ENCODE assay signal across 32 cellular contexts in the genomic region with DNA sequence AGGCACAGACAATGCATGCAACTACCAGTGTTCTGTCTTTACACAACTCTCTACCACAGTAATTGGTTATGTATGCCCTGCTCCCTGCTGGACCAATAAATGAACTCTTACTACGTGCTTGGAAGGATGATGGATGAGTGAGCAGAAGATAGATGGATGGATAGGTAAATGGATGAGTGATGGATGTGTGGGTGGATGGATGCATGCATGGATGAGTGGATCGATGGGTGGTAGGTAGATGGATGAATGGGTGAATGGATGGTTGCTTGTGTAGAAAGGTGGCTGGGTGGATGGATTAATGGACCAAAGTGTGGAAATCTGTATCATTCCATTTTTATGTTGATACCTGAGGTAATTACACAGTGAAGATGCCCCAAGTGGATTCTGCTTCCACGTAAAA.
"Had no signal": no experiment of that assay in that cellular context is flagged by ENCODE, and none has a peak within 500 bp of the region (broad histone marks: within the 10 kb centered on the region; RNA-seq: fewer than 3 reads in every experiment).

No MANE protein-coding gene starts in this region.

- H3K9ac ChIP-seq: SK-N-SH had no signal

- H3K36me3 Mint-ChIP-seq: activated naive CD8-positive, alpha-beta T cell treated with anti-CD3 and anti-CD28 coated beads, Interleukin-2, amount 10 ng/mL, durations not matched to agents 7 days and 5 days had no signal

- DNase-seq: activated CD4-positive, alpha-beta T cell treated with anti-CD3 and anti-CD28 coated beads, Interleukin-2, amount 10 ng/mL, durations not matched to agents 24 days and 14 days; activated CD4-positive, alpha-beta T cell treated with anti-CD3 and anti-CD28 coated beads, Interleukin-2, amount 50 U/mL, for 4 hours; activated CD8-positive, alpha-beta T cell treated with anti-CD3 and anti-CD28 coated beads for 36 hours; activated gamma-delta T cell; activated naive CD4-positive, alpha-beta T cell treated with Interleukin-2 at 50 U/mL for 16 hours; activated naive CD8-positive, alpha-beta T cell treated with anti-CD3 and anti-CD28 coated beads, Interleukin-2, amount 10 ng/mL, durations not matched to agents 7 days and 5 days; activated T-cell treated with anti-CD3 and anti-CD28 coated beads, Interleukin-2, amount 50 U/mL, for 1 hour; amygdala; MM.1S; MV-4-11; NCI-H1092; NCI-H1436 treated with DMSO at 0.1 percent for 48 hours; NCI-H1694 treated with DMSO at 0.1 percent for 48 hours; NCI-H2029; NCI-H510A; NCI-H526; NCI-H748 treated with DMSO at 0.1 percent for 48 hours; NK-92 treated with Interleukin-12 subunit alpha and Interleukin-12 subunit beta, amount 100 ng/mL, for 24 hours; PC-3; Peyer's patch; RPMI8226; SHP77 treated with DMSO at 0.1 percent for 48 hours; SK-N-SH had no signal

- H3K9me3 Mint-ChIP-seq: activated CD4-positive, alpha-beta T cell treated with anti-CD3 and anti-CD28 coated beads, Interleukin-2, amount 10 ng/mL, durations not matched to agents 24 days and 14 days; activated CD8-positive, alpha-beta T cell treated with anti-CD3 and anti-CD28 coated beads for 36 hours; activated naive CD4-positive, alpha-beta T cell treated with anti-CD3 and anti-CD28 coated beads, Interleukin-2, amount 50 U/mL, for 24 hours; activated naive CD8-positive, alpha-beta T cell treated with anti-CD3 and anti-CD28 coated beads, Interleukin-2, amount 10 ng/mL, durations not matched to agents 7 days and 5 days; activated T-helper 2 cell treated with anti-CD3 and anti-CD28 coated beads, Interferon-gamma antibody, Interleukin-2, Interleukin-4, amounts not matched to agents 10 μg/mL and 5 μg/mL and 100 μg/mL, durations not matched to agents 14 hours and 24 hours and 36 hours; central memory CD8-positive, alpha-beta T cell; T-helper 1 cell treated with Interleukin-12 subunit alpha and Interleukin-12 subunit beta and Interleukin-4 antibody, amounts not matched to agents 30 μg/mL and 1 μg/mL, for 36 hours; T-helper 2 cell treated with Interferon-gamma antibody and Interleukin-4, amounts not matched to agents 5 μg/mL and 100 μg/mL, for 36 hours had no signal

- H3K4me1 ChIP-seq: ascending aorta had no signal

- H3K27ac Mint-ChIP-seq: activated CD4-positive, alpha-beta T cell treated with anti-CD3 and anti-CD28 coated beads, Interleukin-2, amount 10 ng/mL, durations not matched to agents 24 days and 14 days; activated CD8-positive, alpha-beta T cell treated with anti-CD3 and anti-CD28 coated beads for 36 hours; activated naive CD4-positive, alpha-beta T cell treated with anti-CD3 and anti-CD28 coated beads, Interleukin-2, amount 50 U/mL, for 24 hours; activated naive CD8-positive, alpha-beta T cell treated with anti-CD3 and anti-CD28 coated beads, Interleukin-2, amount 10 ng/mL, durations not matched to agents 7 days and 5 days; activated T-helper 2 cell treated with anti-CD3 and anti-CD28 coated beads, Interferon-gamma antibody, Interleukin-2, Interleukin-4, amounts not matched to agents 10 μg/mL and 5 μg/mL and 100 μg/mL, durations not matched to agents 14 hours and 24 hours and 36 hours; T-helper 1 cell treated with Interleukin-12 subunit alpha and Interleukin-12 subunit beta and Interleukin-4 antibody, amounts not matched to agents 30 μg/mL and 1 μg/mL, for 36 hours; T-helper 2 cell treated with Interferon-gamma antibody and Interleukin-4, amounts not matched to agents 5 μg/mL and 100 μg/mL, for 36 hours had no signal

- H3K4me2 ChIP-seq: SK-N-SH had no signal

- H3K36me3 ChIP-seq: ascending aorta, cardiac muscle cell, Peyer's patch, SJSA1 had no signal

- H3K4me1 Mint-ChIP-seq: activated CD4-positive, alpha-beta T cell treated with anti-CD3 and anti-CD28 coated beads, Interleukin-2, amount 10 ng/mL, durations not matched to agents 24 days and 14 days; activated naive CD4-positive, alpha-beta T cell treated with anti-CD3 and anti-CD28 coated beads, Interleukin-2, amount 50 U/mL, for 24 hours; activated naive CD8-positive, alpha-beta T cell treated with anti-CD3 and anti-CD28 coated beads, Interleukin-2, amount 10 ng/mL, durations not matched to agents 7 days and 5 days; central memory CD8-positive, alpha-beta T cell had no signal

- ATAC-seq: activated CD8-positive, alpha-beta T cell treated with anti-CD3 and anti-CD28 coated beads for 36 hours; PC-3 had no signal

- H3K27ac ChIP-seq: ascending aorta, cardiac muscle cell, Peyer's patch, SJSA1 had no signal

- FAIRE-seq: TTC549 had no signal

- H3K4me3 ChIP-seq: ascending aorta, cardiac muscle cell, Peyer's patch, SJSA1 had no signal

- H3K9me3 ChIP-seq: ascending aorta, Peyer's patch, SJSA1, SK-N-SH had no signal

- H3K27me3 Mint-ChIP-seq: activated CD8-positive, alpha-beta T cell treated with anti-CD3 and anti-CD28 coated beads for 36 hours; activated naive CD4-positive, alpha-beta T cell treated with anti-CD3 and anti-CD28 coated beads, Interleukin-2, amount 50 U/mL, for 24 hours; central memory CD8-positive, alpha-beta T cell had no signal

- H3K27me3 ChIP-seq: ascending aorta, cardiac muscle cell, Peyer's patch, SJSA1 had no signal

- H3K4me3 Mint-ChIP-seq: activated CD4-positive, alpha-beta T cell treated with anti-CD3 and anti-CD28 coated beads, Interleukin-2, amount 10 ng/mL, durations not matched to agents 24 days and 14 days; activated CD8-positive, alpha-beta T cell treated with anti-CD3 and anti-CD28 coated beads for 36 hours; activated naive CD4-positive, alpha-beta T cell treated with anti-CD3 and anti-CD28 coated beads, Interleukin-2, amount 50 U/mL, for 24 hours; activated naive CD8-positive, alpha-beta T cell treated with anti-CD3 and anti-CD28 coated beads, Interleukin-2, amount 10 ng/mL, durations not matched to agents 7 days and 5 days; central memory CD8-positive, alpha-beta T cell; T-helper 1 cell treated with Interleukin-12 subunit alpha and Interleukin-12 subunit beta and Interleukin-4 antibody, amounts not matched to agents 30 μg/mL and 1 μg/mL, for 36 hours; T-helper 2 cell treated with Interferon-gamma antibody and Interleukin-4, amounts not matched to agents 5 μg/mL and 100 μg/mL, for 36 hours had no signal
